ENCODE assay signal across 15 cellular contexts in the genomic region with DNA sequence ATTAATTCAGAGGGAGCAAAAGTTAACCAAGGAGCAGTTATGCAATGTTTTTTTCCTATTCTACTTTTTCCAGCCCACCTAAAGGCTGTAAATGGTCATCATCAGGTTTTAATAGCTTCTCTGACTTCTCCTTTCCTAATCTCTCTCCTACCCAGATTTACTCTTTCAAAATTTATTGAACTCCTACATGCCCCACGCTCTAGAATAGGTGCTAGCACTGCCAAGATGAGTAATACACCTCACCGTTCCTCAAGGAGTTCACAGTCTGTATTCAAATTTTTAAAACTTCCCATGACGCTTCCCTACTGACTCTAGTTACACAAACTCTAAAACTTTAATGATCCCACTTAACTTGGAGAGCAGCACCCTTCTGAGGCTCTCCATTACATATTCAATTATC. TPM values are rescaled to one million over a fixed set of nuclear protein-coding genes. Genes with fewer than 3 reads are reported as not detected.
A peak's percentile ranks its signal among the peaks of the same experiment; 100 is the strongest.
DNase-seq lines count a peak whose midpoint lies in the region; ATAC-seq and TF ChIP-seq lines count a peak whose summit lies in the region.
"Had no signal": no experiment of that assay in that cellular context is flagged by ENCODE, and none has a peak within 500 bp of the region (broad histone marks: within the 10 kb centered on the region; RNA-seq: fewer than 3 reads in every experiment).

No MANE protein-coding gene starts in this region.

- TF ChIP-seq CTCF in esophagus squamous epithelium (IDR thresholded peaks at IDR 0.05) (no peak), omental fat pad (IDR thresholded peaks at IDR 0.05) (no peak), thyroid gland (IDR thresholded peaks at IDR 0.05) (no peak), brain microvascular endothelial cell (IDR thresholded peaks at IDR 0.05; ENCODE audit: low read depth, low read length, missing control alignments) (no peak), WERI-Rb-1 (IDR thresholded peaks at IDR 0.05; ENCODE audit: low read depth, low read length) (no peak)

- DNase-seq in esophagus squamous epithelium (lab: John Stamatoyannopoulos, UW) (no peak), omental fat pad (ENCODE audit: low spot score) (no peak), thyroid gland (peak in 1 of 2 donors; percentile 15), brain microvascular endothelial cell (no peak), A172 (ENCODE audit: low spot score) (no peak), WERI-Rb-1 (no peak), DMS79 (lab: John Stamatoyannopoulos, UW) (no peak)
- DNase-seq: activated CD4-positive, alpha-beta T cell treated with anti-CD3 and anti-CD28 coated beads for 1 hour; activated T-cell treated with anti-CD3 and anti-CD28 coated beads, Interleukin-2, amount 50 U/mL, for 24 hours; effector memory CD8-positive, alpha-beta T cell; GDM1; occipital lobe; stimulated activated CD4-positive, alpha-beta T cell treated with anti-CD3 and anti-CD28 coated beads, Interleukin-2, amount 100 ng/mL, for 48 hours; stimulated activated naive CD4-positive, alpha-beta T cell had no signal

- H3K4me1 ChIP-seq in esophagus squamous epithelium (peaks cover 0 to 55% (median 20%) of the 10 kb centered on the region in 3 donors), thyroid gland (peaks cover 24 to 45% of the 10 kb centered on the region in 2 donors)

- TF ChIP-seq POLR2A in esophagus squamous epithelium (IDR thresholded peaks at IDR 0.05) = no peak
- TF ChIP-seq POLR2A in thyroid gland (IDR thresholded peaks at IDR 0.05) = no peak

- H3K27ac ChIP-seq in esophagus squamous epithelium = peak overlapping the region; percentile 14 to 73 (median 62)
- H3K27ac ChIP-seq in thyroid gland = peak overlapping the region; percentile 77 to 97 (median 83)
- H3K27ac ChIP-seq in brain microvascular endothelial cell = no peak overlapping the region
- H3K27ac ChIP-seq in WERI-Rb-1 = no peak overlapping the region

- H3K27me3 ChIP-seq in esophagus squamous epithelium (no peaks in the 10 kb centered on the region), thyroid gland (no peaks in the 10 kb centered on the region), brain microvascular endothelial cell (replicated peaks) (no peaks in the 10 kb centered on the region), WERI-Rb-1 (ENCODE audit: insufficient read depth, low read depth, severe bottlenecking) (no peaks in the 10 kb centered on the region)

- H3K4me3 ChIP-seq in esophagus squamous epithelium (no peak overlapping the region), thyroid gland (replicated peaks in 1 of 3) (no peak overlapping the region), brain microvascular endothelial cell (ENCODE audit: low read depth, low read length) (no peak overlapping the region), WERI-Rb-1 (ENCODE audit: low read depth, low read length) (no peak overlapping the region)

- 36 to 40% methylated on average over 3 of the region's 3 CpGs for WGBS in esophagus squamous epithelium, 2 donors
- WGBS in thyroid gland, 2 donors = 38 to 42% methylated on average over 3 of the region's 3 CpGs

- no peak for ATAC-seq in SK-N-SH treated with all-trans-retinoic acid at 6 μM for 48 hours
- peak; percentile 72 for ATAC-seq in omental fat pad (ENCODE audit: low FRiP score)
- ATAC-seq: effector memory CD8-positive, alpha-beta T cell had no signal

- H3K9me3 ChIP-seq in esophagus squamous epithelium (no peaks in the 10 kb centered on the region), thyroid gland (no peaks in the 10 kb centered on the region), WERI-Rb-1 (ENCODE audit: severe bottlenecking) (no peaks in the 10 kb centered on the region)

- in situ Hi-C loops in brain microvascular endothelial cell (cut with HindIII; ENCODE audit: low pct_ligation_motif_present, low sequenced_read_pairs) = no loop called here

- peaks cover 0 to 9% (median 0%) of the 10 kb centered on the region in 3 donors for H3K36me3 ChIP-seq in esophagus squamous epithelium
- no peaks in the 10 kb centered on the region for H3K36me3 ChIP-seq in thyroid gland
- no peaks in the 10 kb centered on the region for H3K36me3 ChIP-seq in brain microvascular endothelial cell (replicated peaks)
- H3K36me3 ChIP-seq in WERI-Rb-1 = no peaks in the 10 kb centered on the region

- intact Hi-C loops in esophagus squamous epithelium (cut with DNase I) = no loop called here
- intact Hi-C loops in thyroid gland (cut with DNase I) = no loop called here

TF ChIP-seq in SK-N-SH treated with all-trans-retinoic acid at 6 μM for 48 hours, 23 proteins besides CTCF, POLR2A, EP300 and RAD21:
- TF ChIP-seq CSRNP3 (CRISPR knock-in tag; IDR thresholded peaks at IDR 0.05) = no peak
- TF ChIP-seq ZFP3 (CRISPR knock-in tag; IDR thresholded peaks at IDR 0.05) = peak; percentile 89
TF ChIP-seq in SK-N-SH treated with all-trans-retinoic acid at 6 μM for 48 hours: peak in this region for 1.

RNA-seq across cellular contexts. Expression of gene ALG14, which starts 51.7 kb away (rescaled TPM):
- total RNA-seq in esophagus squamous epithelium (1 to 10 TPM in 2 of 4 donors, under 1 TPM in 2; 0.53 to 1.3 (median 1.0) TPM), omental fat pad (1 to 10 TPM in 3 of 4 donors, under 1 TPM in 1; 0.79 to 2.8 (median 1.4) TPM), thyroid gland (1 to 10 TPM; 1.5 to 4.6 (median 3.2) TPM)
- 3.3 and 4.8 TPM in 2 replicates for total RNA-seq in A172 (2014; rRNA removed; shearing (Covaris generic))

Comparison
In these comparisons a context has a peak if more than half of its experiments do, and no peak if none do; other contexts are left out.
1. H3K27ac ChIP-seq: peak in esophagus squamous epithelium (4 of 4) and thyroid gland (3 of 3); none in brain microvascular endothelial cell (single experiment) and WERI-Rb-1 (single experiment).